Comparison of ENCODE assay signal across 25 cellular contexts in genomic region chr7:22879718-22880306, GRCh38.
"Had no signal": no experiment of that assay in that cellular context is flagged by ENCODE, and none has a peak within 500 bp of the region (broad histone marks: within the 10 kb centered on the region; RNA-seq: fewer than 3 reads in every experiment).

No MANE protein-coding gene starts in this region.

- H2AFZ ChIP-seq: hepatocyte had no signal

- H3K4me3 Mint-ChIP-seq: memory B cell; naive thymus-derived CD4-positive, alpha-beta T cell; nephron; stimulated activated naive CD8-positive, alpha-beta T cell treated with anti-CD3 and anti-CD28 coated beads, Interleukin-15, amount 100 ng/mL, for 72 hours had no signal

- H3K79me2 ChIP-seq: hepatocyte had no signal

- FAIRE-seq: endometrium, kidney, pancreas, small intestine had no signal

- H3K27me3 Mint-ChIP-seq: memory B cell; naive thymus-derived CD4-positive, alpha-beta T cell; stimulated activated naive CD8-positive, alpha-beta T cell treated with anti-CD3 and anti-CD28 coated beads, Interleukin-15, amount 100 ng/mL, for 72 hours had no signal

- H3K27me3 ChIP-seq: colonic mucosa, gastrocnemius medialis, heart left ventricle, hepatocyte, pancreas, right lobe of liver, suprapubic skin, transverse colon, upper lobe of right lung, uterus had no signal

- H3K36me3 Mint-ChIP-seq: memory B cell had no signal

- H3K27ac ChIP-seq: colonic mucosa, gastrocnemius medialis, heart left ventricle, hepatocyte, pancreas, right lobe of liver, suprapubic skin, transverse colon, upper lobe of right lung, uterus had no signal

- H3K9me3 Mint-ChIP-seq: memory B cell, nephron had no signal

- H3K27ac Mint-ChIP-seq: memory B cell, nephron had no signal

- H3K4me3 ChIP-seq: colonic mucosa, gastrocnemius medialis, heart left ventricle, hepatocyte, lung, pancreas, right lobe of liver, suprapubic skin, transverse colon, upper lobe of right lung, uterus had no signal

- H3K4me1 ChIP-seq: colonic mucosa, gastrocnemius medialis, pancreas, right lobe of liver, suprapubic skin, transverse colon, upper lobe of right lung, uterus had no signal

- DNase-seq: colonic mucosa; dermis blood vessel endothelial cell; effector memory CD4-positive, alpha-beta T cell; gastrocnemius medialis; heart left ventricle; kidney; midbrain; naive thymus-derived CD4-positive, alpha-beta T cell; pancreas; right lobe of liver; small intestine; stimulated activated CD4-positive, alpha-beta T cell treated with anti-CD3 and anti-CD28 coated beads, Interleukin-15, amount 100 ng/mL, for 24 hours; stimulated activated CD4-positive, alpha-beta T cell treated with anti-CD3 and anti-CD28 coated beads, Interleukin-2, amount 100 ng/mL, for 48 hours; stimulated activated naive CD4-positive, alpha-beta T cell; stimulated activated naive CD8-positive, alpha-beta T cell treated with anti-CD3 and anti-CD28 coated beads, Interleukin-15, amount 100 ng/mL, for 72 hours; transverse colon; upper lobe of right lung; uterus had no signal

- H3K36me3 ChIP-seq: colonic mucosa, gastrocnemius medialis, heart left ventricle, pancreas, right lobe of liver, suprapubic skin, transverse colon, upper lobe of right lung, uterus had no signal

- H3K4me2 ChIP-seq: hepatocyte had no signal

- ATAC-seq: gastrocnemius medialis; heart left ventricle; left lobe of liver; naive thymus-derived CD4-positive, alpha-beta T cell; pancreas; right lobe of liver; stimulated activated naive CD8-positive, alpha-beta T cell treated with anti-CD3 and anti-CD28 coated beads, Interleukin-15, amount 100 ng/mL, for 72 hours had no signal

- H3K9me3 ChIP-seq: colonic mucosa, gastrocnemius medialis, heart left ventricle, pancreas, right lobe of liver, suprapubic skin, transverse colon, upper lobe of right lung, uterus had no signal
